ENCODE assay signal across 8 cellular contexts in the genomic region with DNA sequence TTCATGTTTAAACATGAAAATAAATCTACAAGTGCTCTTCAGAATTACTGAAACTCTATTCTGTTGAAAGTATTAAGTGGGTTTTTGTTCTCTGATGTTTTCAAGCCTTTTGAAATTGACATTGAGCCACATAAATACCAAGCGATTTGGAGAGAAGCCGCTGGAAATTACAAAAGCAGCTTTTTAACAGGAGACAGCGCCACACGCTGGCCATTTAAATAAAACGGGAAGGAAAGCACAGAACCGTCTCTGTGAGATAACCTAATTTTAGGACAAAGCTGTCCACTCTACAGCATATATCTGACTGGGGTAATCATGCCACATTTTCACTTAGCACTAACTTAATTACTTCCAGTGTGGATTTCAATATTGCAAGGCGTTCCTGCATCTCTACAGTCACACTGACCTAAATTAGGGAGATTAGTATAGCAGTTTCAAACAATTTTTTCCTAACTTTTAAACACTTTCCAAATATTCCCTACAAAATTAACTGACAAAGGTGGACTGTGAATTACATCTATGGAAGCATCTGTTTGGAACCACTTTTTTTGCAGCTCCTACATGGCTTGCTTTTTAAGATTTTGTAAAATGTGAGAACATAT. TPM values are rescaled to one million over a fixed set of nuclear protein-coding genes. Genes with fewer than 3 reads are reported as not detected.
DNase-seq lines count a peak whose midpoint lies in the region; ATAC-seq and TF ChIP-seq lines count a peak whose summit lies in the region.

No MANE protein-coding gene starts in this region.

- CTCF ChIA-PET in activated naive CD4-positive, alpha-beta T cell treated with anti-CD3 and anti-CD28 coated beads for 36 hours (lab: Charles Lee): interaction anchor here (0.8 to 1.1 kb wide), 3 partner anchors 9 to 736 kb away, joined by 3 to 5 read pairs (median 3); no protein-coding TSS in a partner anchor

- peak; percentile 12 for DNase-seq in AG08396 (ENCODE audit: low spot score)
- peak; percentile 14 for DNase-seq in NCI-H2171 (lab: John Stamatoyannopoulos, UW)
- DNase-seq in activated naive CD4-positive, alpha-beta T cell treated with anti-CD3 and anti-CD28 coated beads for 36 hours: peak; percentile 49
- peak in 26 of 51 donors; percentile 0 to 44 (median 16) for DNase-seq in hypothalamus (lab: John Stamatoyannopoulos, UW)
- DNase-seq in suprapubic skin (ENCODE audit: low spot score in 2 of 2): no peak
- no peak for DNase-seq in OCI-M2 (lab: John Stamatoyannopoulos, UW; ENCODE audit: unreplicated experiment)

- H3K4me1 Mint-ChIP-seq in activated naive CD4-positive, alpha-beta T cell treated with anti-CD3 and anti-CD28 coated beads for 36 hours (ENCODE audit: low read depth): no peaks in the 10 kb centered on the region

- H3K4me3 Mint-ChIP-seq in activated naive CD4-positive, alpha-beta T cell treated with anti-CD3 and anti-CD28 coated beads for 36 hours: no peak overlapping the region

- no peak overlapping the region for H3K27ac ChIP-seq in suprapubic skin

- intact Hi-C loops in activated naive CD4-positive, alpha-beta T cell treated with anti-CD3 and anti-CD28 coated beads for 36 hours (cut with micrococcal nuclease): loop anchor here (1.0 kb wide), 1 partner anchor 742 kb away; no protein-coding TSS in a partner anchor

- no peak for TF ChIP-seq EP300 in suprapubic skin (IDR thresholded peaks at IDR 0.05)

- H3K4me3 ChIP-seq in suprapubic skin: no peak overlapping the region

- no peaks in the 10 kb centered on the region for H3K27me3 ChIP-seq in suprapubic skin

- H3K27ac Mint-ChIP-seq in activated naive CD4-positive, alpha-beta T cell treated with anti-CD3 and anti-CD28 coated beads for 36 hours: no peak overlapping the region

- peak; percentile 64 for TF ChIP-seq CTCF in GM12873 (IDR thresholded peaks at IDR 0.05; ENCODE audit: insufficient read depth, low read depth, low read length, missing control alignments)
- peak; percentile 25 to 55 for TF ChIP-seq CTCF in suprapubic skin (IDR thresholded peaks at IDR 0.05)

- 2% methylated on average over 7 of the region's 7 CpGs for WGBS in suprapubic skin

- no peaks in the 10 kb centered on the region for H3K4me1 ChIP-seq in suprapubic skin

- no peak for TF ChIP-seq POLR2A in suprapubic skin (IDR thresholded peaks at IDR 0.05)

- H3K36me3 Mint-ChIP-seq in activated naive CD4-positive, alpha-beta T cell treated with anti-CD3 and anti-CD28 coated beads for 36 hours (ENCODE audit: low read depth): no peaks in the 10 kb centered on the region

- peaks cover 4% of the 10 kb centered on the region for H3K27me3 Mint-ChIP-seq in activated naive CD4-positive, alpha-beta T cell treated with anti-CD3 and anti-CD28 coated beads for 36 hours (ENCODE audit: low read depth)

- H3K9me3 Mint-ChIP-seq in activated naive CD4-positive, alpha-beta T cell treated with anti-CD3 and anti-CD28 coated beads for 36 hours: no peaks in the 10 kb centered on the region

- no peak for ATAC-seq in GM18858 (IDR thresholded peaks at IDR 0.05; ENCODE audit: unreplicated experiment)

- no peaks in the 10 kb centered on the region for H3K36me3 ChIP-seq in suprapubic skin

- H3K9me3 ChIP-seq in suprapubic skin: no peaks in the 10 kb centered on the region

RNA-seq across cellular contexts. Expression of a gene that starts 6.8 kb away (rescaled TPM):
- not detected for total RNA-seq in activated naive CD4-positive, alpha-beta T cell treated with anti-CD3 and anti-CD28 coated beads for 36 hours
- 1 to 10 TPM; 3.8 to 9.7 (median 5.7) TPM for total RNA-seq in suprapubic skin

Comparison
In these comparisons a context has a peak if more than half of its experiments do, and no peak if none do; other contexts are left out.
1. DNase-seq: peak in AG08396 (single experiment), NCI-H2171 (single experiment), activated naive CD4-positive, alpha-beta T cell treated with anti-CD3 and anti-CD28 coated beads for 36 hours (single experiment) and hypothalamus (26 of 51); none in suprapubic skin (0 of 2) and OCI-M2 (single experiment).
2. RNA of a gene that starts 6.8 kb away (total RNA-seq): 3.8 to 9.7 TPM in suprapubic skin; not detected in activated naive CD4-positive, alpha-beta T cell treated with anti-CD3 and anti-CD28 coated beads for 36 hours; every median in the first group is over 4 times any median in the second.